Comparison of ENCODE assay signal across 8 cellular contexts in the genomic region with DNA sequence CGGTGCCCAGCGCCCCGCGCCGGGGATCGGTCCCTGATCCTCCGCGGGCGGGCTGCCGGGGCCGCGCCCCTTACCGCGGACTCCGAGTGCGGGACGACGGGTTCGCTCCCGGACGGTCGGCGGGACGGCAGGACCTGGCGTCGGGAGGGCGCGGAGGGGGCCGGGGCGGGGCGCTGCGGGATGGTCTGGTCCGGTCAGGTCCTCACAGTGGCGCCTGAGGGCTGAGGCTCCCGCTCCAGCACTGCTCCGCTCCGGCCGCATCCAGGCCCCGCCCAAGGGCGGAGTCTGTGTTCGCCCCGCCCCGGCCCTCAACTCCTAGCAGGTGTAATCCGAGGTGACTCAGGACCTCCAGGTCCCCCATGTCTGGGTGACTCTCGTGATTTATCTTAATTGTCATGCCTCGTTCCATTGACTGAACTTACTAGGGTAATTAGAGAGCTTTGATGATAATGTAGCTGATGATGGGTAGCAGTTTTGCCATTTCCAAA. TPM values are rescaled to one million over a fixed set of nuclear protein-coding genes. Genes with fewer than 3 reads are reported as not detected.
DNase-seq lines count a peak whose midpoint lies in the region; FAIRE-seq and TF ChIP-seq lines count a peak whose summit lies in the region.

RAB3B (minus strand) TSS at position 223 of the 488 bp plus-strand sequence. CDS start 13,583 bp downstream, outside the sequence.

- H3K27me3 Mint-ChIP-seq in progenitor cell of endocrine pancreas, result peaks cover 15% of the 10 kb centered on the region

- peak within 1 kb of the TSS; percentile 87 for H3K4me3 Mint-ChIP-seq in progenitor cell of endocrine pancreas (ENCODE audit: low read depth)

- FAIRE-seq in HTR-8/SVneo (lab: Jason Lieb, UNC), result no peak

- peak within 1 kb of the TSS; percentile 73 for H3K27ac Mint-ChIP-seq in progenitor cell of endocrine pancreas

- peaks cover 25% of the 10 kb centered on the region for H3K4me1 Mint-ChIP-seq in progenitor cell of endocrine pancreas (ENCODE audit: low read depth)

- TF ChIP-seq CTCF in progenitor cell of endocrine pancreas (IDR thresholded peaks at IDR 0.05; ENCODE audit: unreplicated experiment), result no peak

- H3K9me3 Mint-ChIP-seq in progenitor cell of endocrine pancreas (ENCODE audit: low read depth), result no peaks in the 10 kb centered on the region

- DNase-seq in AG08396 (ENCODE audit: low spot score) (peak; percentile 93), GM19240 (ENCODE audit: insufficient read length, low spot score) (peak; percentile 43), HTR-8/SVneo (ENCODE audit: insufficient read length, low spot score) (peak; percentile 84), RPMI7951 (ENCODE audit: low read depth) (peak; percentile 62), glomerular endothelial cell (ENCODE audit: extremely low read depth, low read depth, low spot score) (no peak), progenitor cell of endocrine pancreas (ENCODE audit: low spot score, unreplicated experiment) (peak; percentile 93), ureter (ENCODE audit: low spot score) (peak; percentile 67)
- DNase-seq in activated effector memory CD4-positive, alpha-beta T cell treated with anti-CD3 and anti-CD28 coated beads, Interleukin-2, amount 50 U/mL, for 16 hours, result peak; percentile 92

- H3K36me3 Mint-ChIP-seq in progenitor cell of endocrine pancreas (ENCODE audit: insufficient read depth), result peaks cover 1% of the 10 kb centered on the region

RNA-seq across cellular contexts. Expression of gene RAB3B, which starts in this region (rescaled TPM):
- 5.5 and 5.6 TPM in 2 replicates for total RNA-seq in RPMI7951 (2014; rRNA removed; shearing (Covaris generic))
- total RNA-seq in glomerular endothelial cell (10.2 and 11.4 TPM in 2 replicates), progenitor cell of endocrine pancreas (86.2 and 87.1 TPM in 2 replicates), ureter (1.4 TPM)
